In genomic region chr22:23144926-23145906, GRCh38 we compare ENCODE assay signal across 8 cellular contexts. TPM values are rescaled to one million over a fixed set of nuclear protein-coding genes. Genes with fewer than 3 reads are reported as not detected.
A peak's percentile ranks its signal among the peaks of the same experiment; 100 is the strongest.
DNase-seq lines count a peak whose midpoint lies in the region; ATAC-seq and TF ChIP-seq lines count a peak whose summit lies in the region.

Gene RAB36, plus strand, starts transcription at chr22:23145477. Its CDS starts 1,140 bp downstream, at chr22:23146617.

- no peaks in the 10 kb centered on the region for H3K9me3 ChIP-seq in CD8-positive, alpha-beta memory T cell (ENCODE audit: low read length)
- no peaks in the 10 kb centered on the region for H3K9me3 ChIP-seq in lung (ENCODE audit: control insufficient read depth in 2 of 2, insufficient read depth in 1 of 2, low read length in 1 of 2)

- peak within 1 kb of the TSS; percentile 48 for H3K27ac ChIP-seq in CD8-positive, alpha-beta memory T cell (ENCODE audit: low read depth, low read length)
- H3K27ac ChIP-seq in lung (ENCODE audit: low read depth in 1 of 2, low read length in 1 of 2) = peak within 1 kb of the TSS in 1 of 2 donors; percentile 64

- no peak for TF ChIP-seq CTCF in lung (IDR thresholded peaks at IDR 0.05; ENCODE audit: control extremely low read depth, extremely low read depth)

- CTCF ChIA-PET in CD8-positive, alpha-beta memory T cell (lab: Charles Lee) = interaction anchor here (1.0 to 2.4 kb wide), 9 partner anchors 10 to 190 kb away, joined by 3 to 10 read pairs (median 7); no protein-coding TSS in a partner anchor

- POLR2A ChIA-PET in CD8-positive, alpha-beta memory T cell (lab: Charles Lee) = interaction anchor here (0.6 kb wide), 2 partner anchors 9 to 25 kb away, joined by 4 read pairs; no protein-coding TSS in a partner anchor

- 8 to 9% methylated on average over 61 to 62 of the region's 62 CpGs for WGBS in lung, 2 donors

- peak within 1 kb of the TSS; percentile 92 to 99 (median 96) for H3K27ac Mint-ChIP-seq in CD8-positive, alpha-beta memory T cell
- H3K27ac Mint-ChIP-seq in effector memory CD8-positive, alpha-beta T cell = peak within 1 kb of the TSS; percentile 93 to 98

- peaks cover 7% of the 10 kb centered on the region for H3K27me3 ChIP-seq in CD8-positive, alpha-beta memory T cell (ENCODE audit: insufficient read depth, low read length, poor library complexity, severe bottlenecking)
- H3K27me3 ChIP-seq in lung (ENCODE audit: control insufficient read depth, insufficient read depth) = no peaks in the 10 kb centered on the region

- peak; percentile 39 for ATAC-seq in HG03135 (IDR thresholded peaks at IDR 0.05; ENCODE audit: unreplicated experiment)
- peak; percentile 65 for ATAC-seq in effector memory CD8-positive, alpha-beta T cell (replicated peaks)
- peak; percentile 75 for ATAC-seq in lung (ENCODE audit: insufficient read depth, low FRiP score)

- H3K4me3 ChIP-seq in CD8-positive, alpha-beta memory T cell (ENCODE audit: low read length) = peak within 1 kb of the TSS; percentile 40
- peak within 1 kb of the TSS; percentile 21 for H3K4me3 ChIP-seq in lung

- H3K36me3 ChIP-seq in CD8-positive, alpha-beta memory T cell (ENCODE audit: insufficient read depth, low read length) = no peaks in the 10 kb centered on the region
- no peaks in the 10 kb centered on the region for H3K36me3 ChIP-seq in lung (ENCODE audit: control insufficient read depth in 2 of 2, insufficient read depth in 2 of 2, low read length in 2 of 2)

- peak; percentile 86 to 97 (median 91) for DNase-seq in CD8-positive, alpha-beta memory T cell
- DNase-seq in NCI-H82 (lab: John Stamatoyannopoulos, UW) (peak; percentile 92), lung (ENCODE audit: low spot score) (peak; percentile 99), AML-193 (lab: John Stamatoyannopoulos, UW) (no peak)
- peak; percentile 96 for DNase-seq in activated CD8-positive, alpha-beta memory T cell treated with anti-CD3 and anti-CD28 coated beads, Interleukin-2, amount 50 U/mL, for 1 hour (ENCODE audit: extremely low read depth)
- DNase-seq in effector memory CD8-positive, alpha-beta T cell = peak; percentile 86 to 98 (median 95)
- DNase-seq in stimulated activated CD4-positive, alpha-beta T cell treated with anti-CD3 and anti-CD28 coated beads, Interleukin-4, amount 100 ng/mL, for 4 hours = peak; percentile 69 to 78

- H3K4me3 Mint-ChIP-seq in CD8-positive, alpha-beta memory T cell = peak within 1 kb of the TSS; percentile 76 to 89 (median 80)
- peak within 1 kb of the TSS; percentile 77 to 78 for H3K4me3 Mint-ChIP-seq in effector memory CD8-positive, alpha-beta T cell

- peaks cover 41 to 60% (median 54%) of the 10 kb centered on the region in 3 donors for H3K4me1 Mint-ChIP-seq in CD8-positive, alpha-beta memory T cell
- H3K4me1 Mint-ChIP-seq in effector memory CD8-positive, alpha-beta T cell (ENCODE audit: low read depth in 2 of 2) = peaks cover 37 to 39% of the 10 kb centered on the region in 2 donors

- peaks cover 0 to 3% of the 10 kb centered on the region in 2 donors for H3K27me3 Mint-ChIP-seq in CD8-positive, alpha-beta memory T cell
- no peaks in the 10 kb centered on the region for H3K27me3 Mint-ChIP-seq in effector memory CD8-positive, alpha-beta T cell

- peaks cover 0 to 2% (median 0%) of the 10 kb centered on the region in 5 donors for H3K9me3 Mint-ChIP-seq in CD8-positive, alpha-beta memory T cell
- no peaks in the 10 kb centered on the region for H3K9me3 Mint-ChIP-seq in effector memory CD8-positive, alpha-beta T cell

- H3K36me3 Mint-ChIP-seq in CD8-positive, alpha-beta memory T cell = peaks cover 0 to 2% (median 0%) of the 10 kb centered on the region in 3 donors
- H3K36me3 Mint-ChIP-seq in effector memory CD8-positive, alpha-beta T cell (ENCODE audit: insufficient read depth) = peaks cover 51% of the 10 kb centered on the region

- peaks cover 43% of the 10 kb centered on the region for H3K4me1 ChIP-seq in CD8-positive, alpha-beta memory T cell (ENCODE audit: insufficient read depth, low read length)
- H3K4me1 ChIP-seq in lung (ENCODE audit: control insufficient read depth in 2 of 2, insufficient read depth in 2 of 2, low read length in 2 of 2) = peaks cover 0 to 12% of the 10 kb centered on the region in 2 donors

RNA-seq across cellular contexts. Expression of gene RAB36, which starts in this region (rescaled TPM):
- 1 to 10 TPM in 1 of 2 experiments, under 1 TPM in 1; 0.93 to 1.5 TPM for total RNA-seq in CD8-positive, alpha-beta memory T cell
- polyA plus RNA-seq in CD8-positive, alpha-beta memory T cell = 1.5 TPM
- total RNA-seq in lung = 10 to 100 TPM; 11.2 to 27.5 TPM
- 1 to 10 TPM; 4.4 to 8.0 TPM for polyA plus RNA-seq in lung

Comparison
In these comparisons a context has a peak if more than half of its experiments do, and no peak if none do; other contexts are left out.
1. RNA of gene RAB36 (total RNA-seq): 11.2 to 27.5 TPM in lung; 0.93 to 1.5 TPM in CD8-positive, alpha-beta memory T cell; every median in the first group is over 4 times any median in the second.
2. DNase-seq: peak in CD8-positive, alpha-beta memory T cell (5 of 5), NCI-H82 (single experiment), activated CD8-positive, alpha-beta memory T cell treated with anti-CD3 and anti-CD28 coated beads, Interleukin-2, amount 50 U/mL, for 1 hour (single experiment), effector memory CD8-positive, alpha-beta T cell (3 of 3), lung (single experiment) and stimulated activated CD4-positive, alpha-beta T cell treated with anti-CD3 and anti-CD28 coated beads, Interleukin-4, amount 100 ng/mL, for 4 hours (2 of 2); none in AML-193 (0 of 2).
3. Peak in every context shown above with its lines, with median percentiles within 50 percentile points of each other: ATAC-seq.